Comparison of ENCODE assay signal across 21 cellular contexts in genomic region chr7:31017748-31018120, GRCh38. TPM values are rescaled to one million over a fixed set of nuclear protein-coding genes. Genes with fewer than 3 reads are reported as not detected.
A peak's percentile ranks its signal among the peaks of the same experiment; 100 is the strongest.
DNase-seq lines count a peak whose midpoint lies in the region; ATAC-seq and TF ChIP-seq lines count a peak whose summit lies in the region.
"Had no signal": no experiment of that assay in that cellular context is flagged by ENCODE, and none has a peak within 500 bp of the region (broad histone marks: within the 10 kb centered on the region; RNA-seq: fewer than 3 reads in every experiment).

No MANE protein-coding gene starts in this region.

- no peaks in the 10 kb centered on the region for H3K36me3 ChIP-seq in osteoblast (ENCODE audit: insufficient read depth, low read length)
- H3K36me3 ChIP-seq: BLaER1, HAP-1 had no signal

- TF ChIP-seq CTCF in chondrocyte (IDR thresholded peaks at IDR 0.05), result no peak
- TF ChIP-seq CTCF in osteoblast (IDR thresholded peaks at IDR 0.05; ENCODE audit: extremely low read depth, low read depth, low read length), result no peak

- no peak overlapping the region for H3K4me3 ChIP-seq in osteoblast (ENCODE audit: insufficient read depth, low read length)
- H3K4me3 ChIP-seq: A549, BLaER1, GM12878, HAP-1 had no signal

- H3K4me1 ChIP-seq in osteoblast (ENCODE audit: insufficient read depth, low read length), result no peaks in the 10 kb centered on the region
- H3K4me1 ChIP-seq: A549, HAP-1 had no signal

- H4K20me1 ChIP-seq in osteoblast (ENCODE audit: insufficient read depth, low read length), result no peaks in the 10 kb centered on the region
- H4K20me1 ChIP-seq: BLaER1 had no signal

- H3K27me3 ChIP-seq in osteoblast (ENCODE audit: insufficient read depth, low read length), result no peaks in the 10 kb centered on the region
- H3K27me3 ChIP-seq: BLaER1 had no signal

- ATAC-seq in T-helper 17 cell (peak; percentile 22), GM19463 (IDR thresholded peaks at IDR 0.05; ENCODE audit: unreplicated experiment) (no peak), GM21367 (IDR thresholded peaks at IDR 0.05; ENCODE audit: unreplicated experiment) (no peak)
- ATAC-seq: A549, GM12878 had no signal

- H3K27ac ChIP-seq in osteoblast (ENCODE audit: low read depth, low read length), result no peak overlapping the region
- H3K27ac ChIP-seq: A549, BLaER1, C4-2B had no signal

- no peaks in the 10 kb centered on the region for H3K9me3 Mint-ChIP-seq in chondrocyte (ENCODE audit: low read depth)
- H3K9me3 Mint-ChIP-seq: HFFc6 had no signal

- DNase-seq in T-helper 17 cell (no peak), chondrocyte (ENCODE audit: low spot score) (peak; percentile 35), osteoblast (ENCODE audit: insufficient read length, low spot score, missing footprints) (peak; percentile 68), T-helper 1 cell (no peak)
- DNase-seq: 8988T; CD8-positive, alpha-beta memory T cell; DMS 273 treated with DMSO at 0.1 percent for 48 hours; DMS79; EL; GDM1; GOT3; HFFc6 had no signal

- H3K4me2 ChIP-seq in osteoblast (ENCODE audit: insufficient read depth, low read length), result no peak overlapping the region
- H3K4me2 ChIP-seq: A549, BLaER1 had no signal

- H2AFZ ChIP-seq in osteoblast (ENCODE audit: low read length), result no peak overlapping the region

- H3K4me1 Mint-ChIP-seq in T-helper 17 cell (peaks cover 38% of the 10 kb centered on the region), chondrocyte (ENCODE audit: low read depth) (no peaks in the 10 kb centered on the region)
- H3K4me1 Mint-ChIP-seq: B cell had no signal

- peaks cover 8% of the 10 kb centered on the region for H3K36me3 Mint-ChIP-seq in T-helper 17 cell (ENCODE audit: low read depth)
- H3K36me3 Mint-ChIP-seq in chondrocyte (ENCODE audit: low read depth), result no peaks in the 10 kb centered on the region
- H3K36me3 Mint-ChIP-seq: CD4-positive, CD25-positive, alpha-beta regulatory T cell; CD8-positive, alpha-beta memory T cell had no signal

- peak overlapping the region; percentile 92 for H3K27ac Mint-ChIP-seq in T-helper 17 cell
- no peak overlapping the region for H3K27ac Mint-ChIP-seq in chondrocyte (ENCODE audit: unreplicated experiment)
- H3K27ac Mint-ChIP-seq: B cell, HFFc6 had no signal

- H3K4me3 Mint-ChIP-seq in T-helper 17 cell (peak overlapping the region; percentile 60), chondrocyte (ENCODE audit: unreplicated experiment) (no peak overlapping the region)
- H3K4me3 Mint-ChIP-seq: B cell; CD8-positive, alpha-beta memory T cell; HFFc6 had no signal

- H3K27me3 Mint-ChIP-seq in T-helper 17 cell (peaks cover 11% of the 10 kb centered on the region), chondrocyte (ENCODE audit: low read depth) (peaks cover 41% of the 10 kb centered on the region)

- H3K79me2 ChIP-seq in osteoblast (ENCODE audit: insufficient read depth, low read length), result no peaks in the 10 kb centered on the region

- H3K9me3 ChIP-seq in T-helper 17 cell (ENCODE audit: control insufficient read depth, low read length, poor library complexity, severe bottlenecking) (no peaks in the 10 kb centered on the region), osteoblast (ENCODE audit: low read depth, low read length) (no peaks in the 10 kb centered on the region)
- H3K9me3 ChIP-seq: A549, BLaER1, HAP-1 had no signal

RNA-seq across cellular contexts. Expression of gene ADCYAP1R1, which starts 34.4 kb away (rescaled TPM):
- not detected for total RNA-seq in T-helper 17 cell
- total RNA-seq in chondrocyte, result not detected in 3 replicates
- not detected in 2 replicates for total RNA-seq in osteoblast
- total RNA-seq: B cell; CD4-positive, CD25-positive, alpha-beta regulatory T cell; CD8-positive, alpha-beta memory T cell; GM12878 had no signal

RNA-seq across cellular contexts. Expression of gene GHRHR, which starts 54.0 kb away (rescaled TPM):
- total RNA-seq in T-helper 17 cell (not detected), chondrocyte (not detected in 3 replicates), osteoblast (not detected in 2 replicates)
- total RNA-seq: B cell; CD4-positive, CD25-positive, alpha-beta regulatory T cell; CD8-positive, alpha-beta memory T cell; GM12878; HFFc6 had no signal

Comparison
In these comparisons a context has a peak if more than half of its experiments do, and no peak if none do; other contexts are left out.
1. DNase-seq: peak in chondrocyte (single experiment) and osteoblast (single experiment); none in T-helper 17 cell (0 of 3) and T-helper 1 cell (0 of 5).